Comparison of ENCODE assay signal across 11 cellular contexts in genomic region chr3:123421353-123422174, GRCh38. TPM values are rescaled to one million over a fixed set of nuclear protein-coding genes. Genes with fewer than 3 reads are reported as not detected.
DNase-seq lines count a peak whose midpoint lies in the region; ATAC-seq and TF ChIP-seq lines count a peak whose summit lies in the region.
"Had no signal": no experiment of that assay in that cellular context is flagged by ENCODE, and none has a peak within 500 bp of the region (broad histone marks: within the 10 kb centered on the region; RNA-seq: fewer than 3 reads in every experiment).

No MANE protein-coding gene starts in this region.

- TF ChIP-seq POLR2A in transverse colon (IDR thresholded peaks at IDR 0.05) = no peak

- CTCF ChIA-PET in activated CD8-positive, alpha-beta T cell treated with anti-CD3 and anti-CD28 coated beads for 36 hours (lab: Charles Lee) = no interaction called here
- CTCF ChIA-PET in activated CD8-positive, alpha-beta T cell treated with anti-CD3 and anti-CD28 coated beads, Interleukin-2, amount 10 ng/mL, durations not matched to agents 7 days and 5 days (lab: Charles Lee) = no interaction called here

- H3K27ac Mint-ChIP-seq in activated CD8-positive, alpha-beta T cell treated with anti-CD3 and anti-CD28 coated beads for 36 hours = no peak overlapping the region
- H3K27ac Mint-ChIP-seq in activated CD8-positive, alpha-beta T cell treated with anti-CD3 and anti-CD28 coated beads, Interleukin-2, amount 10 ng/mL, durations not matched to agents 7 days and 5 days = no peak overlapping the region
- H3K27ac Mint-ChIP-seq: activated CD4-positive, alpha-beta T cell treated with anti-CD3 and anti-CD28 coated beads, Interleukin-2, amount 10 ng/mL, durations not matched to agents 24 days and 14 days had no signal

- ATAC-seq in activated CD8-positive, alpha-beta T cell treated with anti-CD3 and anti-CD28 coated beads for 36 hours = no peak
- ATAC-seq in activated CD8-positive, alpha-beta T cell treated with anti-CD3 and anti-CD28 coated beads, Interleukin-2, amount 10 ng/mL, durations not matched to agents 7 days and 5 days = no peak
- peak; percentile 66 for ATAC-seq in left colon
- no peak for ATAC-seq in HG03469 (IDR thresholded peaks at IDR 0.05; ENCODE audit: unreplicated experiment)

- no peaks in the 10 kb centered on the region for H3K36me3 Mint-ChIP-seq in activated CD8-positive, alpha-beta T cell treated with anti-CD3 and anti-CD28 coated beads for 36 hours (ENCODE audit: low read depth)
- H3K36me3 Mint-ChIP-seq in activated CD8-positive, alpha-beta T cell treated with anti-CD3 and anti-CD28 coated beads, Interleukin-2, amount 10 ng/mL, durations not matched to agents 7 days and 5 days (ENCODE audit: low read depth) = no peaks in the 10 kb centered on the region

- intact Hi-C loops in activated CD8-positive, alpha-beta T cell treated with anti-CD3 and anti-CD28 coated beads for 36 hours (cut with micrococcal nuclease) = no loop called here
- intact Hi-C loops in left colon (cut with DNase I, micrococcal nuclease) = no loop called here
- intact Hi-C loops in transverse colon (cut with DNase I; ENCODE audit: low total_unique reads) = no loop called here

- 24% methylated on average over 6 of the region's 6 CpGs; no CpG with 5 or more reads in 1 of the 2 donors for WGBS in transverse colon (ENCODE audit: low coverage in 1 of 2), 2 donors

- H3K4me1 Mint-ChIP-seq in activated CD8-positive, alpha-beta T cell treated with anti-CD3 and anti-CD28 coated beads for 36 hours (ENCODE audit: low read depth) = no peaks in the 10 kb centered on the region
- H3K4me1 Mint-ChIP-seq in activated CD8-positive, alpha-beta T cell treated with anti-CD3 and anti-CD28 coated beads, Interleukin-2, amount 10 ng/mL, durations not matched to agents 7 days and 5 days (ENCODE audit: low read depth) = no peaks in the 10 kb centered on the region
- H3K4me1 Mint-ChIP-seq: activated CD4-positive, alpha-beta T cell treated with anti-CD3 and anti-CD28 coated beads, Interleukin-2, amount 10 ng/mL, durations not matched to agents 24 days and 14 days had no signal

- H3K9me3 Mint-ChIP-seq in activated CD8-positive, alpha-beta T cell treated with anti-CD3 and anti-CD28 coated beads for 36 hours = no peaks in the 10 kb centered on the region
- H3K9me3 Mint-ChIP-seq in activated CD8-positive, alpha-beta T cell treated with anti-CD3 and anti-CD28 coated beads, Interleukin-2, amount 10 ng/mL, durations not matched to agents 7 days and 5 days (ENCODE audit: insufficient read depth) = no peaks in the 10 kb centered on the region
- H3K9me3 Mint-ChIP-seq: activated CD4-positive, alpha-beta T cell treated with anti-CD3 and anti-CD28 coated beads, Interleukin-2, amount 10 ng/mL, durations not matched to agents 24 days and 14 days had no signal

- TF ChIP-seq CTCF in activated CD8-positive, alpha-beta T cell treated with anti-CD3 and anti-CD28 coated beads for 36 hours (IDR thresholded peaks at IDR 0.05) = no peak
- no peak for TF ChIP-seq CTCF in transverse colon (IDR thresholded peaks at IDR 0.05)

- TF ChIP-seq EP300 in transverse colon (IDR thresholded peaks at IDR 0.05; ENCODE audit: low read depth) = no peak

- H3K4me3 ChIP-seq in transverse colon = no peak overlapping the region
- H3K4me3 ChIP-seq: cardiac muscle cell had no signal

- no peaks in the 10 kb centered on the region for H3K36me3 ChIP-seq in transverse colon
- H3K36me3 ChIP-seq: cardiac muscle cell had no signal

- in situ Hi-C loops in transverse colon (cut with MboI; ENCODE audit: low pct_ligation_motif_present in 1 of 4, low pct_unique_long_range_greater_than_20kb in 1 of 4, low sequenced_read_pairs in 3 of 4) = no loop called here

- H3K9me3 ChIP-seq in transverse colon = no peaks in the 10 kb centered on the region

- POLR2A ChIA-PET in activated CD8-positive, alpha-beta T cell treated with anti-CD3 and anti-CD28 coated beads for 36 hours (lab: Charles Lee) = interaction anchor here (0.6 kb wide), 1 partner anchor 1938 kb away, joined by 3 read pairs; no protein-coding TSS in a partner anchor
- POLR2A ChIA-PET in activated CD8-positive, alpha-beta T cell treated with anti-CD3 and anti-CD28 coated beads, Interleukin-2, amount 10 ng/mL, durations not matched to agents 7 days and 5 days (lab: Charles Lee) = no interaction called here

- no peaks in the 10 kb centered on the region for H3K27me3 Mint-ChIP-seq in activated CD8-positive, alpha-beta T cell treated with anti-CD3 and anti-CD28 coated beads for 36 hours
- no peaks in the 10 kb centered on the region for H3K27me3 Mint-ChIP-seq in activated CD8-positive, alpha-beta T cell treated with anti-CD3 and anti-CD28 coated beads, Interleukin-2, amount 10 ng/mL, durations not matched to agents 7 days and 5 days (ENCODE audit: low read depth)

- H3K27me3 ChIP-seq in transverse colon = no peaks in the 10 kb centered on the region
- H3K27me3 ChIP-seq: cardiac muscle cell had no signal

- peak overlapping the region; percentile 53 to 77 (median 68) for H3K27ac ChIP-seq in transverse colon
- H3K27ac ChIP-seq: cardiac muscle cell had no signal

- peaks cover 41 to 61% (median 49%) of the 10 kb centered on the region in 4 donors for H3K4me1 ChIP-seq in transverse colon

- peak; percentile 19 for DNase-seq in activated CD8-positive, alpha-beta T cell treated with anti-CD3 and anti-CD28 coated beads for 36 hours
- DNase-seq in activated CD8-positive, alpha-beta T cell treated with anti-CD3 and anti-CD28 coated beads, Interleukin-2, amount 10 ng/mL, durations not matched to agents 7 days and 5 days = no peak
- DNase-seq in astrocyte of the hippocampus (ENCODE audit: low read depth, low spot score) (peak; percentile 83), left colon (peak in 1 of 2 donors; percentile 72), transverse colon (peak; percentile 50), AG08396 (ENCODE audit: low spot score) (no peak), hepatic stellate cell (ENCODE audit: low spot score) (no peak)
- DNase-seq: activated CD4-positive, alpha-beta T cell treated with anti-CD3 and anti-CD28 coated beads, Interleukin-2, amount 10 ng/mL, durations not matched to agents 24 days and 14 days; HCEC 1CT had no signal

- H3K4me3 Mint-ChIP-seq in activated CD8-positive, alpha-beta T cell treated with anti-CD3 and anti-CD28 coated beads for 36 hours = no peak overlapping the region
- no peak overlapping the region for H3K4me3 Mint-ChIP-seq in activated CD8-positive, alpha-beta T cell treated with anti-CD3 and anti-CD28 coated beads, Interleukin-2, amount 10 ng/mL, durations not matched to agents 7 days and 5 days
- H3K4me3 Mint-ChIP-seq: activated CD4-positive, alpha-beta T cell treated with anti-CD3 and anti-CD28 coated beads, Interleukin-2, amount 10 ng/mL, durations not matched to agents 24 days and 14 days had no signal

RNA-seq across cellular contexts. Expression of gene ADCY5, which starts 27.3 kb away (rescaled TPM):
- total RNA-seq in activated CD8-positive, alpha-beta T cell treated with anti-CD3 and anti-CD28 coated beads for 36 hours = not detected
- not detected for total RNA-seq in activated CD8-positive, alpha-beta T cell treated with anti-CD3 and anti-CD28 coated beads, Interleukin-2, amount 10 ng/mL, durations not matched to agents 7 days and 5 days
- total RNA-seq in left colon (10 to 100 TPM in 1 of 2 donors, 1 to 10 TPM in 1; 4.5 to 17.4 TPM), transverse colon (10 to 100 TPM; 13.9 to 42.0 (median 28.6) TPM)
- total RNA-seq: activated CD4-positive, alpha-beta T cell treated with anti-CD3 and anti-CD28 coated beads, Interleukin-2, amount 10 ng/mL, durations not matched to agents 24 days and 14 days had no signal

Comparison
In these comparisons a context has a peak if more than half of its experiments do, and no peak if none do; other contexts are left out.
1. DNase-seq: peak in activated CD8-positive, alpha-beta T cell treated with anti-CD3 and anti-CD28 coated beads for 36 hours (single experiment), astrocyte of the hippocampus (single experiment) and transverse colon (single experiment); none in activated CD8-positive, alpha-beta T cell treated with anti-CD3 and anti-CD28 coated beads, Interleukin-2, amount 10 ng/mL, durations not matched to agents 7 days and 5 days (single experiment), AG08396 (single experiment) and hepatic stellate cell (single experiment).
2. RNA of gene ADCY5, which starts 27.3 kb away (total RNA-seq): 13.9 to 42.0 TPM in transverse colon and 4.5 to 17.4 TPM in left colon; not detected in activated CD8-positive, alpha-beta T cell treated with anti-CD3 and anti-CD28 coated beads for 36 hours and not detected in activated CD8-positive, alpha-beta T cell treated with anti-CD3 and anti-CD28 coated beads, Interleukin-2, amount 10 ng/mL, durations not matched to agents 7 days and 5 days; every median in the first group is over 4 times any median in the second.